ENCODE assay signal across 1 cellular context in the genomic region with DNA sequence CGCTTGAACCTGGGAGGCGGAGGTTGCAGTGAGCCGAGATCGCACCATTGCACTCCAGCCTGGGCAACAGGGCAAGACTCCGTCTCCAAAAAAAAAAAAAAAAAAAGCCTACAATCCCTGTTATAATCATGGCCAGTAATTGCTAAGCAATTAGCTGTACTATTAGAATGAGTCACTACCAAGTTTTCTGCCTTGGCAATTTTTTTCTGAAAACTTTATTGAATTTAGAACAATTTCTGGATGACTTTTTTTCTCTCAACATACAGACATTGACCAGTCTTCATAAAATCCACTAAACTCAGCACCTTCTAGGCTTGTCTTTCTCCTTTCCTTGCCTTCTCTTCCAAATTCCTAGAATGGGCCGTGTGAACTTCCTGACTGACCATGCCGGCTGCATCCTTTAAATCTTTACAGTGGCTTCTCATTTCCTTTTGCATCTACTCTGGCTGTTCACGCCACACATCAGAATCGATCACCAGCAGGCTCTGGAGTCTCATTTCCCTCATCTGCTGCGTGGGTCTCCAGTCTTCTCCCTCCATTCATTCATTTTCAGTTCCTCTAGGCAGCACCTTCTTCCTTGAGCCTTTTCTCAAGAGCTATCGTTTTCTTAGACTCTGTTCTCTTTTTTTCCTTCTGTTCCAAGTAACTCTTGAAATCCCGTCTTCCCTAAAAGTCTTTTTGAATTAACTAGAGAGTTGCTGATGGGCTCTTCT.
TF ChIP-seq lines count a peak whose summit lies in the region.

No MANE protein-coding gene starts in this region.

TF ChIP-seq in K562, 482 proteins besides CTCF, POLR2A, EP300 and RAD21 (continued from another document):
- TF ChIP-seq, protein P1, sequence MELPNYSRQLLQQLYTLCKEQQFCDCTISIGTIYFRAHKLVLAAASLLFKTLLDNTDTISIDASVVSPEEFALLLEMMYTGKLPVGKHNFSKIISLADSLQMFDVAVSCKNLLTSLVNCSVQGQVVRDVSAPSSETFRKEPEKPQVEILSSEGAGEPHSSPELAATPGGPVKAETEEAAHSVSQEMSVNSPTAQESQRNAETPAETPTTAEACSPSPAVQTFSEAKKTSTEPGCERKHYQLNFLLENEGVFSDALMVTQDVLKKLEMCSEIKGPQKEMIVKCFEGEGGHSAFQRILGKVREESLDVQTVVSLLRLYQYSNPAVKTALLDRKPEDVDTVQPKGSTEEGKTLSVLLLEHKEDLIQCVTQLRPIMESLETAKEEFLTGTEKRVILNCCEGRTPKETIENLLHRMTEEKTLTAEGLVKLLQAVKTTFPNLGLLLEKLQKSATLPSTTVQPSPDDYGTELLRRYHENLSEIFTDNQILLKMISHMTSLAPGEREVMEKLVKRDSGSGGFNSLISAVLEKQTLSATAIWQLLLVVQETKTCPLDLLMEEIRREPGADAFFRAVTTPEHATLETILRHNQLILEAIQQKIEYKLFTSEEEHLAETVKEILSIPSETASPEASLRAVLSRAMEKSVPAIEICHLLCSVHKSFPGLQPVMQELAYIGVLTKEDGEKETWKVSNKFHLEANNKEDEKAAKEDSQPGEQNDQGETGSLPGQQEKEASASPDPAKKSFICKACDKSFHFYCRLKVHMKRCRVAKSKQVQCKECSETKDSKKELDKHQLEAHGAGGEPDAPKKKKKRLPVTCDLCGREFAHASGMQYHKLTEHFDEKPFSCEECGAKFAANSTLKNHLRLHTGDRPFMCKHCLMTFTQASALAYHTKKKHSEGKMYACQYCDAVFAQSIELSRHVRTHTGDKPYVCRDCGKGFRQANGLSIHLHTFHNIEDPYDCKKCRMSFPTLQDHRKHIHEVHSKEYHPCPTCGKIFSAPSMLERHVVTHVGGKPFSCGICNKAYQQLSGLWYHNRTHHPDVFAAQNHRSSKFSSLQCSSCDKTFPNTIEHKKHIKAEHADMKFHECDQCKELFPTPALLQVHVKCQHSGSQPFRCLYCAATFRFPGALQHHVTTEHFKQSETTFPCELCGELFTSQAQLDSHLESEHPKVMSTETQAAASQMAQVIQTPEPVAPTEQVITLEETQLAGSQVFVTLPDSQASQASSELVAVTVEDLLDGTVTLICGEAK (IDR thresholded peaks at IDR 0.05) = peak; percentile 62
- TF ChIP-seq, protein P1 (CRISPR knock-in tag; IDR thresholded peaks at IDR 0.05) = no peak
